Comparison of ENCODE assay signal across 1 cellular context in the genomic region with DNA sequence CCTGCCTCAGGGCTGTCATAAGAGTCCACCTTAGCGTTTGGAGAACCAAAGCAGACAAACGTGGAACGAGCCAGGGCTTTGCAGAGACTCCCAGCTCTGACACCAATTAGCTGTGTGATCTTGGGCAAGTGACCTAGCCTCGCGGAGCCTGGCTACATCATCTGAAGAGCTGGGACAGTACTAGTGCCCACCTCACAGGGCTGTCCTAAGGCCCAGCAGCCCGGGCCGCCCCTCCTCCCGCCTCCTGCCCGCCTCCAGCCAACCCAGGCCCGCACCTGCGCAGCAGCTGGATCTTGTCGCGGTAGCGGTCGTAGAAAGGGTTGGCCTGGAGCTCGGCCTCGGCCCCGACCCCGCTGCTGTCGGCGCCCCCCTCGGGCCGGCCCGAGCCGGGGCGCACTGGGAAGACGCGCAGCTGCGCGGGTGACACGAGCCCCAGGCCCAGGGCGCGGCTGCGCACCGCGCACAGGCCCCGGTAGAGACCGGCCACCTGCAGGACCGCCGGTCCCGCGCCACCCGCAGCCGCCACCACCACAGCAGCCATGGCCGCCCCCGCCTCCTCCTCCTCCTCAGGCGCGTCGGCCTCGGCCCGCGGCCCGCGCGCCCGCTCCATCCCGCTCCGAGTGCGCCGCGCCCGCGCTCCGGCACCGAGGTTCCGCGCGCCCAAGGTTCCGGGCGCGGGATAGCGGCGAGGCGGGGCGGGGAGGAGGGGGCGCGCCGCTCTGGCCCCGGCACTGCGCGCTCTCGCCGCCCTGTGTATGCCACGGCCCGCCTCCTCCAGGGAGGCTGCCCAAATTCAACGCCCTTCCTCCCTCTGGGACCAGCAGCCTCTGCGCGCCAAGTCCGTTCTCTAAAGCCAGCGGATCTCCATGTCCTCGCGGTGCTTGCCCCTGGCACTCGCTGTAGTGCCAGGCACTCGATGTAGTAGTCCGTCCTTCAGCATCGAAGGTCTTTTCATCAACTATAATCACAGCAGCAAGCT.
TF ChIP-seq lines count a peak whose summit lies in the region.

TSS of gene ATPAF1 (minus strand) at position 583 of the 979 bp plus-strand sequence. CDS start at position 541, 42 bp downstream.

TF ChIP-seq in HepG2, 621 proteins besides CTCF, POLR2A, EP300 and RAD21 (continued from another document and continues in another):
- no peak for TF ChIP-seq ZNF639 (CRISPR knock-in tag; conservative IDR thresholded peaks at IDR 0.05)
- no peak for TF ChIP-seq TAF15 (IDR thresholded peaks at IDR 0.05; ENCODE audit: low read depth, low read length, poor library complexity, severe bottlenecking)
- TF ChIP-seq ZNF597 (CRISPR knock-in tag; IDR thresholded peaks at IDR 0.05): no peak
- no peak for TF ChIP-seq ETV5 (CRISPR knock-in tag; IDR thresholded peaks at IDR 0.05; ENCODE audit: borderline replicate concordance)
- no peak for TF ChIP-seq THAP8 (CRISPR knock-in tag; IDR thresholded peaks at IDR 0.05; ENCODE audit: borderline replicate concordance)
- no peak for TF ChIP-seq ZNF24 (IDR thresholded peaks at IDR 0.05)
- TF ChIP-seq, protein P1, sequence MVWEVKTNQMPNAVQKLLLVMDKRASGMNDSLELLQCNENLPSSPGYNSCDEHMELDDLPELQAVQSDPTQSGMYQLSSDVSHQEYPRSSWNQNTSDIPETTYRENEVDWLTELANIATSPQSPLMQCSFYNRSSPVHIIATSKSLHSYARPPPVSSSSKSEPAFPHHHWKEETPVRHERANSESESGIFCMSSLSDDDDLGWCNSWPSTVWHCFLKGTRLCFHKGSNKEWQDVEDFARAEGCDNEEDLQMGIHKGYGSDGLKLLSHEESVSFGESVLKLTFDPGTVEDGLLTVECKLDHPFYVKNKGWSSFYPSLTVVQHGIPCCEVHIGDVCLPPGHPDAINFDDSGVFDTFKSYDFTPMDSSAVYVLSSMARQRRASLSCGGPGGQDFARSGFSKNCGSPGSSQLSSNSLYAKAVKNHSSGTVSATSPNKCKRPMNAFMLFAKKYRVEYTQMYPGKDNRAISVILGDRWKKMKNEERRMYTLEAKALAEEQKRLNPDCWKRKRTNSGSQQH (CRISPR knock-in tag; IDR thresholded peaks at IDR 0.05; ENCODE audit: low read depth): peak; percentile 50; the same call in 1 of the 2 replicates
- TF ChIP-seq TEAD2 (CRISPR knock-in tag; IDR thresholded peaks at IDR 0.05): no peak
- TF ChIP-seq, protein P2, sequence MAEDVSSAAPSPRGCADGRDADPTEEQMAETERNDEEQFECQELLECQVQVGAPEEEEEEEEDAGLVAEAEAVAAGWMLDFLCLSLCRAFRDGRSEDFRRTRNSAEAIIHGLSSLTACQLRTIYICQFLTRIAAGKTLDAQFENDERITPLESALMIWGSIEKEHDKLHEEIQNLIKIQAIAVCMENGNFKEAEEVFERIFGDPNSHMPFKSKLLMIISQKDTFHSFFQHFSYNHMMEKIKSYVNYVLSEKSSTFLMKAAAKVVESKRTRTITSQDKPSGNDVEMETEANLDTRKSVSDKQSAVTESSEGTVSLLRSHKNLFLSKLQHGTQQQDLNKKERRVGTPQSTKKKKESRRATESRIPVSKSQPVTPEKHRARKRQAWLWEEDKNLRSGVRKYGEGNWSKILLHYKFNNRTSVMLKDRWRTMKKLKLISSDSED (CRISPR knock-in tag; IDR thresholded peaks at IDR 0.05): no peak
- TF ChIP-seq, protein P3, sequence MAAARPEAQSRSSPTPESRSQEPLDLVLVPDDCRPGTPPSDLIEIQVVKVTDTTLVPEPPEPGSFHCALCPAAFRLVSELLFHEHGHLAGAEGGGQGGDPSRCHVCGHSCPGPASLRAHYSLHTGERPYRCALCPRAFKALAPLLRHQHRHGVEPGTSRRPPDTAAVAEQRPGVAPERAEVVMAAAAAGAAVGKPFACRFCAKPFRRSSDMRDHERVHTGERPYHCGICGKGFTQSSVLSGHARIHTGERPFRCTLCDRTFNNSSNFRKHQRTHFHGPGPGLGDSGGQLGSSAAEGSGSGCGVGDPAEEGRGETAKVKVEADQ (CRISPR knock-in tag; IDR thresholded peaks at IDR 0.05; ENCODE audit: borderline replicate concordance): no peak
- peak; percentile 50; the same call in 1 of the 2 replicates for TF ChIP-seq ZNF709 (CRISPR knock-in tag; IDR thresholded peaks at IDR 0.05)
- TF ChIP-seq ZNF350 (CRISPR knock-in tag; IDR thresholded peaks at IDR 0.05; ENCODE audit: borderline replicate concordance, low read depth): no peak
- TF ChIP-seq NFIC (IDR thresholded peaks at IDR 0.05; ENCODE audit: low read length): no peak
- no peak for TF ChIP-seq ERF (CRISPR knock-in tag; IDR thresholded peaks at IDR 0.05)
- no peak for TF ChIP-seq ZNF17 (CRISPR knock-in tag; IDR thresholded peaks at IDR 0.05)
- no peak for TF ChIP-seq ZNF761 (CRISPR knock-in tag; conservative IDR thresholded peaks at IDR 0.05)
- TF ChIP-seq KIAA2018 (CRISPR knock-in tag; IDR thresholded peaks at IDR 0.05; ENCODE audit: borderline replicate concordance): no peak
- no peak for TF ChIP-seq ZNF552 (CRISPR knock-in tag; IDR thresholded peaks at IDR 0.05; ENCODE audit: borderline replicate concordance)
- no peak for TF ChIP-seq ZNF234 (CRISPR knock-in tag; conservative IDR thresholded peaks at IDR 0.05)
- no peak for TF ChIP-seq ZNF460 (CRISPR knock-in tag; IDR thresholded peaks at IDR 0.05; ENCODE audit: borderline replicate concordance)
- no peak; the same call in 1 of the 2 replicates for TF ChIP-seq REPIN1 (CRISPR knock-in tag; IDR thresholded peaks at IDR 0.05; ENCODE audit: borderline replicate concordance, low read depth)
- TF ChIP-seq NFYB (CRISPR knock-in tag; IDR thresholded peaks at IDR 0.05): no peak
- TF ChIP-seq ZBTB39 (CRISPR knock-in tag; IDR thresholded peaks at IDR 0.05): no peak
- TF ChIP-seq ZNF569 (CRISPR knock-in tag; IDR thresholded peaks at IDR 0.05; ENCODE audit: borderline replicate concordance): no peak
- TF ChIP-seq ZNF703 (CRISPR knock-in tag; IDR thresholded peaks at IDR 0.05; ENCODE audit: borderline replicate concordance): no peak
- TF ChIP-seq JARID2 (CRISPR knock-in tag; IDR thresholded peaks at IDR 0.05; ENCODE audit: insufficient replicate concordance): no peak
- TF ChIP-seq NAIF1 (CRISPR knock-in tag; IDR thresholded peaks at IDR 0.05; ENCODE audit: borderline replicate concordance): no peak
- no peak for TF ChIP-seq TGIF2 (CRISPR knock-in tag; IDR thresholded peaks at IDR 0.05)
- no peak for TF ChIP-seq U2AF1 (optimal IDR thresholded peaks at IDR 0.05; ENCODE audit: low read depth, low read length)
- TF ChIP-seq TBX3 (IDR thresholded peaks at IDR 0.05; ENCODE audit: borderline replicate concordance): no peak
